Comparison of ENCODE assay signal across 34 cellular contexts in genomic region chr2:28325173-28325566, GRCh38.
DNase-seq lines count a peak whose midpoint lies in the region; ATAC-seq, FAIRE-seq and TF ChIP-seq lines count a peak whose summit lies in the region.
"Had no signal": no experiment of that assay in that cellular context is flagged by ENCODE, and none has a peak within 500 bp of the region (broad histone marks: within the 10 kb centered on the region; RNA-seq: fewer than 3 reads in every experiment).

No MANE protein-coding gene starts in this region.

- H3K36me3 Mint-ChIP-seq in activated CD8-positive, alpha-beta memory T cell treated with anti-CD3 and anti-CD28 coated beads, Interleukin-2, amount 10 ng/mL, durations not matched to agents 7 days and 5 days, result peaks cover 8% of the 10 kb centered on the region
- peaks cover 18 to 37% of the 10 kb centered on the region in 2 donors for H3K36me3 Mint-ChIP-seq in stimulated activated naive B cell treated with anti-CD40 and anti-IgM and Interleukin-4, amounts not matched to agents 10 μg/mL and 1 μg/mL and 100 μg/mL, for 72 hours

- CTCF ChIA-PET in activated CD8-positive, alpha-beta memory T cell treated with anti-CD3 and anti-CD28 coated beads, Interleukin-2, amount 10 ng/mL, durations not matched to agents 7 days and 5 days (lab: Charles Lee), result interaction anchor here (0.6 kb wide), 1 partner anchor 160 kb away, joined by 4 read pairs; no protein-coding TSS in a partner anchor
- CTCF ChIA-PET in H1 (lab: Charles Lee; ENCODE audit: partially characterized antibody) (interaction anchor here (1.2 to 2.0 kb wide), 2 partner anchors 15 to 87 kb away, joined by 3 to 5 read pairs; no protein-coding TSS in a partner anchor), OCI-LY7 (lab: Charles Lee; ENCODE audit: unreplicated experiment) (no interaction called here)

- H3K4me1 ChIP-seq in H1 (replicated peaks in 1 of 4; ENCODE audit: control insufficient read depth in 3 of 4, insufficient read depth in 4 of 4, low read length in 3 of 4), result peaks cover 10 to 37% (median 23%) of the 10 kb centered on the region in 4 experiments
- no peaks in the 10 kb centered on the region for H3K4me1 ChIP-seq in OCI-LY7 (ENCODE audit: insufficient read depth, low read length, poor library complexity, severe bottlenecking)
- H3K4me1 ChIP-seq: Caco-2, pancreas had no signal

- no peak overlapping the region for H4K5ac ChIP-seq in H1 (ENCODE audit: insufficient read length, low read depth, low read length)

- TF ChIP-seq CTCF in H1 (IDR thresholded peaks at IDR 0.05; ENCODE audit: control extremely low read depth in 1 of 3, insufficient read depth in 1 of 3, low read depth in 1 of 3, low read length in 3 of 3) (no peak), OCI-LY7 (conservative IDR thresholded peaks at IDR 0.05; ENCODE audit: low read length) (no peak)

- intact Hi-C loops in OCI-LY7 (cut with micrococcal nuclease; ENCODE audit: unreplicated experiment), result no loop called here

- H3K4me2 ChIP-seq in H1 (ENCODE audit: insufficient read depth in 1 of 2, low read depth in 2 of 2, low read length in 2 of 2) (no peak overlapping the region; a peak in 1 of 4 replicates), OCI-LY7 (ENCODE audit: low read length) (no peak overlapping the region)
- H3K4me2 ChIP-seq: BLaER1 had no signal

- no peak for TF ChIP-seq RAD21 in H1 (IDR thresholded peaks at IDR 0.05 in 1 of 2, conservative IDR thresholded peaks at IDR 0.05 in 1 of 2; ENCODE audit: low read depth in 2 of 2, low read length in 2 of 2)

- H3K9me3 Mint-ChIP-seq in activated CD8-positive, alpha-beta memory T cell treated with anti-CD3 and anti-CD28 coated beads, Interleukin-2, amount 10 ng/mL, durations not matched to agents 7 days and 5 days (ENCODE audit: low read depth), result no peaks in the 10 kb centered on the region
- H3K9me3 Mint-ChIP-seq in stimulated activated naive B cell treated with anti-CD40 and anti-IgM and Interleukin-4, amounts not matched to agents 10 μg/mL and 1 μg/mL and 100 μg/mL, for 72 hours, result no peaks in the 10 kb centered on the region
- H3K9me3 Mint-ChIP-seq: activated T-cell treated with anti-CD3 and anti-CD28 coated beads, Interleukin-2, amount 50 U/mL, for 4 hours; natural killer cell; stimulated activated effector memory CD8-positive, alpha-beta T cell treated with anti-CD3 and anti-CD28 coated beads, Interleukin-12 subunit alpha, Interleukin-12 subunit beta, amount 100 ng/mL, for 72 hours had no signal

- TF ChIP-seq POLR2A in H1 (IDR thresholded peaks at IDR 0.05; ENCODE audit: control extremely low read depth in 1 of 2, low read depth in 2 of 2, low read length in 2 of 2), result no peak

- no peak overlapping the region for H3K23ac ChIP-seq in H1 (ENCODE audit: insufficient read length)

- H4K91ac ChIP-seq in H1 (replicated peaks; ENCODE audit: insufficient read length, low read length), result no peak overlapping the region

- H2AK5ac ChIP-seq in H1 (ENCODE audit: low read depth, low read length), result no peak overlapping the region

- H3K27ac ChIP-seq in H1 (ENCODE audit: low read depth, low read length), result no peak overlapping the region
- H3K27ac ChIP-seq in OCI-LY7 (ENCODE audit: low read depth, low read length, poor library complexity, severe bottlenecking), result no peak overlapping the region
- H3K27ac ChIP-seq: BLaER1, brain microvascular endothelial cell, left ventricle myocardium inferior, pancreas, right atrium auricular region, spleen, thoracic aorta had no signal

- no peaks in the 10 kb centered on the region for H3K27me3 Mint-ChIP-seq in activated CD8-positive, alpha-beta memory T cell treated with anti-CD3 and anti-CD28 coated beads, Interleukin-2, amount 10 ng/mL, durations not matched to agents 7 days and 5 days
- no peaks in the 10 kb centered on the region for H3K27me3 Mint-ChIP-seq in stimulated activated naive B cell treated with anti-CD40 and anti-IgM and Interleukin-4, amounts not matched to agents 10 μg/mL and 1 μg/mL and 100 μg/mL, for 72 hours

- H2BK120ac ChIP-seq in H1 (replicated peaks; ENCODE audit: low read depth, low read length), result no peak overlapping the region

- TF ChIP-seq EP300 in H1 (IDR thresholded peaks at IDR 0.05; ENCODE audit: borderline replicate concordance in 1 of 2, low read depth in 2 of 2, low read length in 2 of 2), result no peak

- no peak overlapping the region for H2BK12ac ChIP-seq in H1 (ENCODE audit: low read depth, low read length)

- H3K18ac ChIP-seq in H1 (ENCODE audit: extremely low read depth, low read length), result no peak overlapping the region; the same call in 1 of the 2 replicates

- POLR2A ChIA-PET in H1 (lab: Charles Lee; ENCODE audit: partially characterized antibody) (no interaction called here), OCI-LY7 (lab: Charles Lee) (no interaction called here)

- ATAC-seq in activated CD8-positive, alpha-beta memory T cell treated with anti-CD3 and anti-CD28 coated beads, Interleukin-2, amount 10 ng/mL, durations not matched to agents 7 days and 5 days, result no peak
- no peak for ATAC-seq in stimulated activated naive B cell treated with anti-CD40 and anti-IgM and Interleukin-4, amounts not matched to agents 10 μg/mL and 1 μg/mL and 100 μg/mL, for 72 hours (replicated peaks)
- ATAC-seq in HG02571 (IDR thresholded peaks at IDR 0.05; ENCODE audit: unreplicated experiment), result no peak
- ATAC-seq: activated CD8-positive, alpha-beta T cell treated with anti-CD3 and anti-CD28 coated beads, Interleukin-2, amount 10 ng/mL, durations not matched to agents 7 days and 5 days; natural killer cell; pancreas; PC-3 had no signal

- no peaks in the 10 kb centered on the region for H3K9me2 ChIP-seq in OCI-LY7 (ENCODE audit: insufficient read depth, low read length)

- no peak overlapping the region for H4K8ac ChIP-seq in H1 (ENCODE audit: extremely low read depth, insufficient read depth, low read length)

- H3K27ac Mint-ChIP-seq in activated CD8-positive, alpha-beta memory T cell treated with anti-CD3 and anti-CD28 coated beads, Interleukin-2, amount 10 ng/mL, durations not matched to agents 7 days and 5 days, result no peak overlapping the region
- H3K27ac Mint-ChIP-seq in stimulated activated naive B cell treated with anti-CD40 and anti-IgM and Interleukin-4, amounts not matched to agents 10 μg/mL and 1 μg/mL and 100 μg/mL, for 72 hours, result peak overlapping the region; percentile 57
- H3K27ac Mint-ChIP-seq: activated CD8-positive, alpha-beta T cell treated with anti-CD3 and anti-CD28 coated beads, Interleukin-2, amount 10 ng/mL, durations not matched to agents 7 days and 5 days; natural killer cell had no signal

- H3K36me3 ChIP-seq in H1 (ENCODE audit: control insufficient read depth in 2 of 4, insufficient read depth in 4 of 4, low read length in 3 of 4) (no peaks in the 10 kb centered on the region), OCI-LY7 (ENCODE audit: insufficient read depth, low read length) (no peaks in the 10 kb centered on the region)
- H3K36me3 ChIP-seq: brain microvascular endothelial cell, pancreas, right atrium auricular region, thoracic aorta had no signal

- H4K20me1 ChIP-seq in H1 (replicated peaks in 1 of 2; ENCODE audit: control insufficient read depth in 1 of 2, insufficient read depth in 2 of 2, low read length in 2 of 2) (no peaks in the 10 kb centered on the region), OCI-LY7 (ENCODE audit: insufficient read depth, low read length) (no peaks in the 10 kb centered on the region)
- H4K20me1 ChIP-seq: BLaER1 had no signal

- H2AFZ ChIP-seq in H1 (ENCODE audit: low read length) (no peak overlapping the region), OCI-LY7 (ENCODE audit: low read length) (no peak overlapping the region)

- no peak for FAIRE-seq in H1 (lab: Jason Lieb, UNC)
- FAIRE-seq: GM12891, pancreas had no signal

- no peaks in the 10 kb centered on the region for H3K9me3 ChIP-seq in H1 (ENCODE audit: insufficient read depth in 2 of 2, low read depth in 1 of 2, low read length in 1 of 2)
- H3K9me3 ChIP-seq in OCI-LY7 (ENCODE audit: low read length), result no peaks in the 10 kb centered on the region
- H3K9me3 ChIP-seq: adrenal gland, BLaER1, Caco-2, left ventricle myocardium inferior, pancreas, right atrium auricular region, spleen, thoracic aorta had no signal

- peaks cover 29% of the 10 kb centered on the region for H3K4me1 Mint-ChIP-seq in activated CD8-positive, alpha-beta memory T cell treated with anti-CD3 and anti-CD28 coated beads, Interleukin-2, amount 10 ng/mL, durations not matched to agents 7 days and 5 days
- H3K4me1 Mint-ChIP-seq in stimulated activated naive B cell treated with anti-CD40 and anti-IgM and Interleukin-4, amounts not matched to agents 10 μg/mL and 1 μg/mL and 100 μg/mL, for 72 hours, result peaks cover 15% of the 10 kb centered on the region in 2 donors

- H3K9ac ChIP-seq in H1 (replicated peaks in 1 of 4; ENCODE audit: extremely low read depth in 1 of 4, low read depth in 3 of 4, low read length in 3 of 4), result no peak overlapping the region
- H3K9ac ChIP-seq: BLaER1 had no signal

- no peak overlapping the region for H3K4me3 Mint-ChIP-seq in activated CD8-positive, alpha-beta memory T cell treated with anti-CD3 and anti-CD28 coated beads, Interleukin-2, amount 10 ng/mL, durations not matched to agents 7 days and 5 days
- no peak overlapping the region for H3K4me3 Mint-ChIP-seq in stimulated activated naive B cell treated with anti-CD40 and anti-IgM and Interleukin-4, amounts not matched to agents 10 μg/mL and 1 μg/mL and 100 μg/mL, for 72 hours
- H3K4me3 Mint-ChIP-seq: activated CD8-positive, alpha-beta T cell treated with anti-CD3 and anti-CD28 coated beads, Interleukin-2, amount 10 ng/mL, durations not matched to agents 7 days and 5 days; activated T-cell treated with anti-CD3 and anti-CD28 coated beads, Interleukin-2, amount 50 U/mL, for 4 hours; natural killer cell; stimulated activated effector memory CD8-positive, alpha-beta T cell treated with anti-CD3 and anti-CD28 coated beads, Interleukin-12 subunit alpha, Interleukin-12 subunit beta, amount 100 ng/mL, for 72 hours had no signal

- no peak overlapping the region for H3K14ac ChIP-seq in H1 (ENCODE audit: insufficient read length)

- H3K56ac ChIP-seq in H1 (replicated peaks; ENCODE audit: insufficient read length, low read depth, low read length), result no peak overlapping the region

- H3K4ac ChIP-seq in H1 (replicated peaks; ENCODE audit: insufficient read length, low read depth, low read length), result no peak overlapping the region

- H2BK15ac ChIP-seq in H1 (ENCODE audit: low read length), result no peak overlapping the region

- no peak overlapping the region for H2BK20ac ChIP-seq in H1 (ENCODE audit: low read length)

- WGBS in H1 (ENCODE audit: extremely low coverage in 1 of 2, insufficient coverage in 1 of 2, insufficient read length in 1 of 2, insufficient replicate concordance in 2 of 2, low coverage in 1 of 2, low lambda C conversion rate in 2 of 2, missing lambda C conversion rate in 1 of 2), 2 experiments, result 81% methylated on average over 5 of the region's 5 CpGs; no CpG with 5 or more reads in 1 of the 2 experiments

- no peaks in the 10 kb centered on the region for H3K79me1 ChIP-seq in H1 (ENCODE audit: low read depth, low read length)

- H3K23me2 ChIP-seq in H1 (ENCODE audit: low read depth, low read length), result no peaks in the 10 kb centered on the region

- no TSS peak for BruUV-seq in OCI-LY7 (replicated peaks; lab: Mats Ljungman, UMichigan)

- H2BK5ac ChIP-seq in H1 (ENCODE audit: low read depth, low read length), result no peak overlapping the region

- DNase-seq in activated CD8-positive, alpha-beta memory T cell treated with anti-CD3 and anti-CD28 coated beads for 24 hours, result peak; percentile 46
- no peak for DNase-seq in activated CD8-positive, alpha-beta memory T cell treated with anti-CD3 and anti-CD28 coated beads, Interleukin-2, amount 10 ng/mL, durations not matched to agents 7 days and 5 days
- DNase-seq in NCI-H69 (lab: John Stamatoyannopoulos, UW) (peak; percentile 78), H1 (ENCODE audit: low read depth in 1 of 2, low spot score in 2 of 2) (no peak), T-helper 9 cell (no peak), OCI-LY7 (ENCODE audit: low spot score) (no peak)
- DNase-seq in stimulated activated naive B cell treated with anti-CD40 and anti-IgM and Interleukin-4, amounts not matched to agents 10 μg/mL and 1 μg/mL and 100 μg/mL, for 72 hours, result no peak
- DNase-seq: activated CD4-positive, alpha-beta T cell treated with anti-CD3 and anti-CD28 coated beads for 1 hour; activated CD8-positive, alpha-beta T cell treated with anti-CD3 and anti-CD28 coated beads, Interleukin-2, amount 10 ng/mL, durations not matched to agents 7 days and 5 days; activated naive CD4-positive, alpha-beta T cell; activated T-cell treated with anti-CD3 and anti-CD28 coated beads, Interleukin-2, amount 50 U/mL, for 4 hours; brain microvascular endothelial cell; Caco-2; effector memory CD4-positive, alpha-beta T cell; foreskin melanocyte; HCEC 1CT; left ventricle myocardium inferior; midbrain; natural killer cell; NCI-H1105 treated with DMSO at 0.1 percent for 48 hours; NCI-H2081 treated with DMSO at 0.1 percent for 48 hours; NCI-H526 treated with DMSO at 0.1 percent for 48 hours; pancreas; PC-3; Right ventricle myocardium superior; spleen; stimulated activated CD4-positive, alpha-beta T cell treated with anti-CD3 and anti-CD28 coated beads, Interleukin-2, amount 100 ng/mL, for 48 hours had no signal

- no peaks in the 10 kb centered on the region for H3K27me3 ChIP-seq in H1 (replicated peaks in 1 of 4; ENCODE audit: control insufficient read depth in 3 of 4, extremely low read depth in 1 of 4, insufficient read depth in 3 of 4, low read length in 3 of 4)
- H3K27me3 ChIP-seq: adrenal gland, BLaER1, brain microvascular endothelial cell, pancreas, right atrium auricular region, spleen had no signal

- H3K79me2 ChIP-seq in H1 (ENCODE audit: control insufficient read depth in 1 of 2, insufficient read depth in 2 of 2, low read length in 2 of 2), result no peaks in the 10 kb centered on the region
- H3K79me2 ChIP-seq in OCI-LY7 (ENCODE audit: insufficient read depth, low read depth, low read length), result no peaks in the 10 kb centered on the region

- H3K4me3 ChIP-seq in H1 (ENCODE audit: extremely low read depth in 1 of 4, insufficient read depth in 2 of 4, low read depth in 3 of 4, low read length in 4 of 4) (no peak overlapping the region), OCI-LY7 (ENCODE audit: low read depth, low read length, poor library complexity, severe bottlenecking) (no peak overlapping the region)
- H3K4me3 ChIP-seq: adrenal gland, BLaER1, left ventricle myocardium inferior, pancreas, right atrium auricular region, spleen, thoracic aorta had no signal

Comparison
In these comparisons a context has a peak if more than half of its experiments do, and no peak if none do; other contexts are left out.
1. DNase-seq: peak in activated CD8-positive, alpha-beta memory T cell treated with anti-CD3 and anti-CD28 coated beads for 24 hours (single experiment) and NCI-H69 (single experiment); none in activated CD8-positive, alpha-beta memory T cell treated with anti-CD3 and anti-CD28 coated beads, Interleukin-2, amount 10 ng/mL, durations not matched to agents 7 days and 5 days (single experiment), H1 (0 of 2), stimulated activated naive B cell treated with anti-CD40 and anti-IgM and Interleukin-4, amounts not matched to agents 10 μg/mL and 1 μg/mL and 100 μg/mL, for 72 hours (single experiment), T-helper 9 cell (single experiment) and OCI-LY7 (single experiment).